ENCODE assay signal across 8 cellular contexts in genomic region chr17:38415250-38416194, GRCh38. TPM values are rescaled to one million over a fixed set of nuclear protein-coding genes. Genes with fewer than 3 reads are reported as not detected.
DNase-seq lines count a peak whose midpoint lies in the region; ATAC-seq and TF ChIP-seq lines count a peak whose summit lies in the region.

No MANE protein-coding gene starts in this region.

- peaks cover 0 to 15% (median 3%) of the 10 kb centered on the region in 7 donors for H3K4me1 Mint-ChIP-seq in naive thymus-derived CD4-positive, alpha-beta T cell

- H3K27me3 Mint-ChIP-seq in naive thymus-derived CD4-positive, alpha-beta T cell, result peaks cover 9 to 42% (median 37%) of the 10 kb centered on the region in 5 donors

- ATAC-seq in GM21619 (IDR thresholded peaks at IDR 0.05; ENCODE audit: unreplicated experiment) (no peak), HG02885 (IDR thresholded peaks at IDR 0.05; ENCODE audit: poor library complexity, unreplicated experiment) (no peak)
- no peak for ATAC-seq in naive thymus-derived CD4-positive, alpha-beta T cell

- H3K36me3 ChIP-seq in liver (ENCODE audit: control insufficient read depth in 4 of 4, insufficient read depth in 3 of 4, low read depth in 1 of 4, low read length in 3 of 4), result no peaks in the 10 kb centered on the region
- H3K36me3 ChIP-seq in naive thymus-derived CD4-positive, alpha-beta T cell (ENCODE audit: control insufficient read depth in 2 of 3, insufficient read depth in 3 of 3, low read length in 3 of 3), result no peaks in the 10 kb centered on the region

- no peak overlapping the region for H3K9ac ChIP-seq in liver (ENCODE audit: low read depth in 1 of 2, low read length in 2 of 2)

- H3K9me3 ChIP-seq in liver (ENCODE audit: control insufficient read depth in 4 of 4, low read length in 3 of 4), result no peaks in the 10 kb centered on the region
- H3K9me3 ChIP-seq in naive thymus-derived CD4-positive, alpha-beta T cell (ENCODE audit: control insufficient read depth in 2 of 3, low read length in 3 of 3), result no peaks in the 10 kb centered on the region

- no peak for TF ChIP-seq RAD21 in liver (IDR thresholded peaks at IDR 0.05)

- CTCF ChIA-PET in naive thymus-derived CD4-positive, alpha-beta T cell (lab: Charles Lee), result interaction anchor here (0.7 to 5.2 kb wide), 5 partner anchors 17 to 1947 kb away, joined by 3 to 81 read pairs (median 6); no protein-coding TSS in a partner anchor

- no peak overlapping the region for H3K4me3 ChIP-seq in liver (ENCODE audit: low read depth in 1 of 3, low read length in 3 of 3)
- H3K4me3 ChIP-seq in naive thymus-derived CD4-positive, alpha-beta T cell (ENCODE audit: low read length), result no peak overlapping the region

- H3K4me1 ChIP-seq in liver (ENCODE audit: control insufficient read depth in 4 of 4, insufficient read depth in 4 of 4, low read length in 3 of 4), result peaks cover 3 to 7% (median 6%) of the 10 kb centered on the region in 4 donors
- no peaks in the 10 kb centered on the region for H3K4me1 ChIP-seq in naive thymus-derived CD4-positive, alpha-beta T cell (ENCODE audit: control insufficient read depth in 2 of 2, insufficient read depth in 2 of 2, low read length in 2 of 2)

- H3K4me3 Mint-ChIP-seq in naive thymus-derived CD4-positive, alpha-beta T cell, result peak overlapping the region in 1 of 10 donors; percentile 14

- WGBS in liver, result 35% methylated on average over 22 of the region's 22 CpGs

- no peak for TF ChIP-seq CTCF in liver (IDR thresholded peaks at IDR 0.05; ENCODE audit: low read depth, low read length, missing input control)

- POLR2A ChIA-PET in naive thymus-derived CD4-positive, alpha-beta T cell (lab: Charles Lee), result no interaction called here

- no peak overlapping the region for H3K27ac ChIP-seq in liver (ENCODE audit: low read depth in 1 of 2, low read length in 2 of 2)
- no peak overlapping the region for H3K27ac ChIP-seq in naive thymus-derived CD4-positive, alpha-beta T cell (ENCODE audit: low read depth, low read length)

- no peaks in the 10 kb centered on the region for H3K9me3 Mint-ChIP-seq in naive thymus-derived CD4-positive, alpha-beta T cell

- H3K27ac Mint-ChIP-seq in naive thymus-derived CD4-positive, alpha-beta T cell, result peak overlapping the region in 1 of 9 donors; percentile 71

- peak; percentile 78 for DNase-seq in DMS53 treated with DMSO at 0.1 percent for 48 hours (lab: John Stamatoyannopoulos, UW; ENCODE audit: unreplicated experiment)
- DNase-seq in HT1080 (ENCODE audit: low read depth), result peak; percentile 47
- peak; percentile 43 for DNase-seq in NCI-H748 treated with DMSO at 0.1 percent for 48 hours (lab: John Stamatoyannopoulos, UW)
- peak; percentile 41 for DNase-seq in astrocyte of the hippocampus (ENCODE audit: low read depth, low spot score)
- no peak for DNase-seq in naive thymus-derived CD4-positive, alpha-beta T cell

- peaks cover 0 to 4% (median 3%) of the 10 kb centered on the region in 4 donors for H3K27me3 ChIP-seq in liver (ENCODE audit: control insufficient read depth in 4 of 4, insufficient read depth in 4 of 4, low read length in 3 of 4)
- peaks cover 2% of the 10 kb centered on the region in 2 donors for H3K27me3 ChIP-seq in naive thymus-derived CD4-positive, alpha-beta T cell (ENCODE audit: control insufficient read depth in 2 of 2, insufficient read depth in 2 of 2, low read length in 2 of 2)

- intact Hi-C loops in naive thymus-derived CD4-positive, alpha-beta T cell (cut with micrococcal nuclease), result no loop called here

- no peaks in the 10 kb centered on the region for H3K36me3 Mint-ChIP-seq in naive thymus-derived CD4-positive, alpha-beta T cell

TF ChIP-seq in liver, 16 proteins besides CTCF, POLR2A, EP300 and RAD21:
- TF ChIP-seq HNF4G (IDR thresholded peaks at IDR 0.05), result no peak
- TF ChIP-seq JUND (IDR thresholded peaks at IDR 0.05), result no peak
- TF ChIP-seq ATF3 (IDR thresholded peaks at IDR 0.05), result peak; percentile 23
- no peak for TF ChIP-seq HNF4A (conservative IDR thresholded peaks at IDR 0.05)
- no peak for TF ChIP-seq RXRA (IDR thresholded peaks at IDR 0.05)

RNA-seq across cellular contexts. Expression of gene ARHGAP23, which starts 12.7 kb away (rescaled TPM):
- total RNA-seq in HT1080 (2014; rRNA removed; shearing (Covaris generic)), result 21.7 and 40.0 TPM in 2 replicates
- 40.7 and 43.9 TPM in 2 replicates for polyA plus RNA-seq in HT1080 (2015; cell fraction: cytosol; rRNA removed)
- 58.4 and 73.2 TPM in 2 replicates for polyA plus RNA-seq in HT1080 (2015; cell fraction: nucleus; rRNA removed)
- total RNA-seq in liver, result 10 to 100 TPM in 1 of 2 donors, 1 to 10 TPM in 1; 6.4 to 31.8 TPM
- 1 to 10 TPM in 1 of 2 donors, under 1 TPM in 1; 0.28 to 2.7 TPM for polyA plus RNA-seq in liver
- total RNA-seq in naive thymus-derived CD4-positive, alpha-beta T cell, result 1 to 10 TPM in 1 of 5 experiments, under 1 TPM in 2, not detected in 2; 0.24 to 1.3 (median 0.34) TPM
- polyA plus RNA-seq in naive thymus-derived CD4-positive, alpha-beta T cell, result not detected

Comparison
In these comparisons a context has a peak if more than half of its experiments do, and no peak if none do; other contexts are left out.
1. DNase-seq: peak in DMS53 treated with DMSO at 0.1 percent for 48 hours (single experiment), HT1080 (single experiment), NCI-H748 treated with DMSO at 0.1 percent for 48 hours (single experiment) and astrocyte of the hippocampus (single experiment); none in naive thymus-derived CD4-positive, alpha-beta T cell (0 of 9).